Comparison of ENCODE assay signal across 9 cellular contexts in genomic region chr2:73200281-73200680, GRCh38. TPM values are rescaled to one million over a fixed set of nuclear protein-coding genes. Genes with fewer than 3 reads are reported as not detected.
"Had no signal": no experiment of that assay in that cellular context is flagged by ENCODE, and none has a peak within 500 bp of the region (broad histone marks: within the 10 kb centered on the region; RNA-seq: fewer than 3 reads in every experiment).

No MANE protein-coding gene starts in this region.

RNA-seq across cellular contexts. Expression of gene NOTO, which starts 2.1 kb away (rescaled TPM):
- total RNA-seq: activated CD4-positive, alpha-beta T cell treated with anti-CD3 and anti-CD28 coated beads, Interleukin-2, amount 10 ng/mL, durations not matched to agents 24 days and 14 days; activated CD8-positive, alpha-beta memory T cell treated with anti-CD3 and anti-CD28 coated beads for 36 hours; activated naive CD8-positive, alpha-beta T cell treated with anti-CD3 and anti-CD28 coated beads, Interleukin-2, amount 10 ng/mL, durations not matched to agents 7 days and 5 days; activated T-helper 2 cell treated with anti-CD3 and anti-CD28 coated beads, Interferon-gamma antibody, Interleukin-2, Interleukin-4, amounts not matched to agents 10 μg/mL and 5 μg/mL and 100 μg/mL, durations not matched to agents 14 hours and 24 hours and 36 hours; aorta; cardiac septum; OCI-LY7; SK-MEL-5; T-helper 17 cell had no signal
- polyA plus RNA-seq: aorta had no signal
